Comparison of ENCODE assay signal across 8 cellular contexts in the genomic region with DNA sequence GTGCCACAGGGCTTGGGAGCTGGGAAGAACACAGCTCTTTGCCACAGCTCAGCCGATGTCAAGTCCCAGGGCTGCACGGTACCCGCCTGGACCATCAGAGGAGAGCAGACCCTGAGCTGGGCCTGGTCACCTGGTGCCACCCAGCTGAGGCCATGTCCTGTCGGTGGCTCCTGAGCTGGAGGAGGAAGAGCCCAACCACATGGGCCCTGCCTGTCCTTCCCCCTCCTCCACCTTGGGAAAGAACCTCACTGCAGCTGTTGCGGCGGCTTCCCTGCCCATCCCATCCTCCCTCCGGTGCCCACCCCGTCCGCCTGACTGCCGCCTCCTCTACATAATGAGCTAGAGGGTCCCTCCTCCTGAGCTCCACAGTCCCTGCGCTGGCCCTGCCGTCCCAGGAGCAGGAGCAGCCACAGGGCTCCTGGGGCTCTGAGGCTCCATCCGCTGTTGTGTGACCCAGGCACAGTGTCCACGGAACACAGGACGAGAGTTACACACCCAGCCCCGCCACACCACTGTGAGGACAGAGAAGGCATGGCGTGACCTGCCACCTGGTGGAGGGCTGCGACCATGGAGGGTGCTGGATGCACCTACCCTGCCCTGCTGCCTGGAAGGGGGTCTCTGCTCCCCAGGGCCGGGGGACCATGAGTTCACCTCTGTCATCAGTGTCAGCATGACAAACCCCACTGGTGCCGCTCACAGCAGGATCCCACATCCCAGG. TPM values are rescaled to one million over a fixed set of nuclear protein-coding genes. Genes with fewer than 3 reads are reported as not detected.
A peak's percentile ranks its signal among the peaks of the same experiment; 100 is the strongest.
DNase-seq lines count a peak whose midpoint lies in the region; ATAC-seq and TF ChIP-seq lines count a peak whose summit lies in the region.

No MANE protein-coding gene starts in this region.

- ATAC-seq in stimulated activated memory B cell treated with anti-CD40 and anti-IgM and Interleukin-4, amounts not matched to agents 10 μg/mL and 1 μg/mL and 100 μg/mL, for 72 hours, result peak; percentile 82
- ATAC-seq in GM18870 (IDR thresholded peaks at IDR 0.05; ENCODE audit: unreplicated experiment) (no peak), HG02870 (IDR thresholded peaks at IDR 0.05; ENCODE audit: unreplicated experiment) (no peak)

- H3K36me3 Mint-ChIP-seq in stimulated activated memory B cell treated with anti-CD40 and anti-IgM and Interleukin-4, amounts not matched to agents 10 μg/mL and 1 μg/mL and 100 μg/mL, for 72 hours, result peaks cover 18% of the 10 kb centered on the region

- peak overlapping the region; percentile 74 for H3K27ac Mint-ChIP-seq in stimulated activated memory B cell treated with anti-CD40 and anti-IgM and Interleukin-4, amounts not matched to agents 10 μg/mL and 1 μg/mL and 100 μg/mL, for 72 hours

- H3K27ac ChIP-seq in adrenal gland, result no peak overlapping the region

- no peaks in the 10 kb centered on the region for H3K36me3 ChIP-seq in adrenal gland (replicated peaks in 1 of 2)

- H3K27me3 ChIP-seq in adrenal gland, result no peaks in the 10 kb centered on the region

- intact Hi-C loops in adrenal gland (cut with DNase I), result no loop called here

- TF ChIP-seq POLR2A in adrenal gland (IDR thresholded peaks at IDR 0.05), result no peak

- DNase-seq in NCI-H748 (lab: John Stamatoyannopoulos, UW; ENCODE audit: unreplicated experiment), result peak; percentile 54
- DNase-seq in NCI-H748 treated with DMSO at 0.1 percent for 48 hours (lab: John Stamatoyannopoulos, UW), result no peak
- peak; percentile 7 for DNase-seq in OCI-M1 (lab: John Stamatoyannopoulos, UW)
- peak in 2 of 7 donors; percentile 46 to 47 for DNase-seq in adrenal gland
- peak; percentile 78 for DNase-seq in iPS-NIHi11 (ENCODE audit: low spot score)

- TF ChIP-seq CTCF in adrenal gland (IDR thresholded peaks at IDR 0.05), result peak in 5 of 6 experiments; percentile 21 to 54 (median 42)

- H3K4me3 ChIP-seq in adrenal gland, result no peak overlapping the region

- 44 to 65% (median 50%) methylated on average over 7 to 20 of the region's 20 CpGs for WGBS in adrenal gland, 4 donors

- peak overlapping the region; percentile 65 for H3K4me3 Mint-ChIP-seq in stimulated activated memory B cell treated with anti-CD40 and anti-IgM and Interleukin-4, amounts not matched to agents 10 μg/mL and 1 μg/mL and 100 μg/mL, for 72 hours

- H3K27me3 Mint-ChIP-seq in stimulated activated memory B cell treated with anti-CD40 and anti-IgM and Interleukin-4, amounts not matched to agents 10 μg/mL and 1 μg/mL and 100 μg/mL, for 72 hours, result peaks cover 15% of the 10 kb centered on the region

- no peaks in the 10 kb centered on the region for H3K9me3 Mint-ChIP-seq in stimulated activated memory B cell treated with anti-CD40 and anti-IgM and Interleukin-4, amounts not matched to agents 10 μg/mL and 1 μg/mL and 100 μg/mL, for 72 hours

- H3K4me1 ChIP-seq in adrenal gland (replicated peaks in 1 of 2), result peaks cover 8 to 13% of the 10 kb centered on the region in 2 donors

- no peaks in the 10 kb centered on the region for H3K9me3 ChIP-seq in adrenal gland (replicated peaks in 1 of 3)

- H3K4me1 Mint-ChIP-seq in stimulated activated memory B cell treated with anti-CD40 and anti-IgM and Interleukin-4, amounts not matched to agents 10 μg/mL and 1 μg/mL and 100 μg/mL, for 72 hours, result peaks cover 17% of the 10 kb centered on the region

RNA-seq across cellular contexts. Expression of gene CHMP6, which starts 21.4 kb away (rescaled TPM):
- total RNA-seq in adrenal gland, result 10 to 100 TPM; 22.6 to 35.3 (median 27.0) TPM
- polyA plus RNA-seq in adrenal gland, result 10 to 100 TPM; 23.8 to 33.7 (median 24.4) TPM
